ENCODE assay signal across 2 cellular contexts in the genomic region with DNA sequence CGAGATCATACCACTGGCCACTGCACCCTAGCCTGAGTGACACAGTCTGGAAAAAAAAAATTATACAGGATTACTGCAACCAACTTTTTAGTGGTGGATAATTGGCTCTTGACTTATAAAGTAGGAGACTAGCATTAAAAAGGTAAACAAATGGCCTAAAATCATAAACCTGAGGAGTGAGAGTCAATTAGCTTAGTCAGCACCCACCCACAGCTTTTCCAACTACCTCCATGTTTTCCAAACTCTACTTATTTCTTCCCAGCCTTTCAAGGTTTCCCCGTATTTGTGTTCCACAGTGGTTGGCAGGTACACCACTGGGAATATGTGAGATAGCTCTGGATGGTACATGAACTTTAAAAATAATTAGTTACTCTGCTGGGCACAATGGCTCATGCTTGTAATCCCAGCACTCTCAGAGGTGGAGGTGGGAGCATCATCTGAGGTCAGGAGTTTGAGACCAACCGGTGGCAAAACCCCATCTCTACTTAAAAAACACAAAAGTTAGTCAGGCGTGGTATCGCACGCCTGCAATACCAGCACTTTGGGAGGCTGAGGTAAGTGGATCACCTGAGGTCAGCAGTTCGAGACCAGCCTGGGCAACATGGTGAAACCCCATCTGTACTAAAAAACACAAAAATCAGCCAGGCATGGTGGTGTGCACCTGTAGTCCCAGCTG.
TF ChIP-seq lines count a peak whose summit lies in the region.

No MANE protein-coding gene starts in this region.

TF ChIP-seq in HEK293, 187 proteins besides CTCF, POLR2A, EP300 and RAD21:
- TF ChIP-seq SP7 (tag by site-specific recombination; IDR thresholded peaks at IDR 0.05), result peak; percentile 35; the same call in 1 of the 2 replicates
- peak; percentile 84 for TF ChIP-seq OSR2 (tag by site-specific recombination; IDR thresholded peaks at IDR 0.05)
- TF ChIP-seq IKZF3 (tag by site-specific recombination; IDR thresholded peaks at IDR 0.05), result no peak
- TF ChIP-seq ZNF596 (tag by site-specific recombination; IDR thresholded peaks at IDR 0.05), result no peak
- TF ChIP-seq, protein P1, sequence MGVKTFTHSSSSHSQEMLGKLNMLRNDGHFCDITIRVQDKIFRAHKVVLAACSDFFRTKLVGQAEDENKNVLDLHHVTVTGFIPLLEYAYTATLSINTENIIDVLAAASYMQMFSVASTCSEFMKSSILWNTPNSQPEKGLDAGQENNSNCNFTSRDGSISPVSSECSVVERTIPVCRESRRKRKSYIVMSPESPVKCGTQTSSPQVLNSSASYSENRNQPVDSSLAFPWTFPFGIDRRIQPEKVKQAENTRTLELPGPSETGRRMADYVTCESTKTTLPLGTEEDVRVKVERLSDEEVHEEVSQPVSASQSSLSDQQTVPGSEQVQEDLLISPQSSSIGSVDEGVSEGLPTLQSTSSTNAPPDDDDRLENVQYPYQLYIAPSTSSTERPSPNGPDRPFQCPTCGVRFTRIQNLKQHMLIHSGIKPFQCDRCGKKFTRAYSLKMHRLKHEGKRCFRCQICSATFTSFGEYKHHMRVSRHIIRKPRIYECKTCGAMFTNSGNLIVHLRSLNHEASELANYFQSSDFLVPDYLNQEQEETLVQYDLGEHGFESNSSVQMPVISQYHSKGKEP (tag by site-specific recombination; IDR thresholded peaks at IDR 0.05), result 0 out of 2 replicates have a peak, but pooled peaks have one; percentile 14
- TF ChIP-seq ZNF830 (tag by site-specific recombination; IDR thresholded peaks at IDR 0.05; ENCODE audit: low read depth), result no peak
- TF ChIP-seq GFI1B (tag by site-specific recombination; IDR thresholded peaks at IDR 0.05), result no peak
- TF ChIP-seq, protein P2, sequence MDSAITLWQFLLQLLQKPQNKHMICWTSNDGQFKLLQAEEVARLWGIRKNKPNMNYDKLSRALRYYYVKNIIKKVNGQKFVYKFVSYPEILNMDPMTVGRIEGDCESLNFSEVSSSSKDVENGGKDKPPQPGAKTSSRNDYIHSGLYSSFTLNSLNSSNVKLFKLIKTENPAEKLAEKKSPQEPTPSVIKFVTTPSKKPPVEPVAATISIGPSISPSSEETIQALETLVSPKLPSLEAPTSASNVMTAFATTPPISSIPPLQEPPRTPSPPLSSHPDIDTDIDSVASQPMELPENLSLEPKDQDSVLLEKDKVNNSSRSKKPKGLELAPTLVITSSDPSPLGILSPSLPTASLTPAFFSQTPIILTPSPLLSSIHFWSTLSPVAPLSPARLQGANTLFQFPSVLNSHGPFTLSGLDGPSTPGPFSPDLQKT (IDR thresholded peaks at IDR 0.05; ENCODE audit: borderline replicate concordance, low read depth, low read length), result no peak
- TF ChIP-seq, protein P3, sequence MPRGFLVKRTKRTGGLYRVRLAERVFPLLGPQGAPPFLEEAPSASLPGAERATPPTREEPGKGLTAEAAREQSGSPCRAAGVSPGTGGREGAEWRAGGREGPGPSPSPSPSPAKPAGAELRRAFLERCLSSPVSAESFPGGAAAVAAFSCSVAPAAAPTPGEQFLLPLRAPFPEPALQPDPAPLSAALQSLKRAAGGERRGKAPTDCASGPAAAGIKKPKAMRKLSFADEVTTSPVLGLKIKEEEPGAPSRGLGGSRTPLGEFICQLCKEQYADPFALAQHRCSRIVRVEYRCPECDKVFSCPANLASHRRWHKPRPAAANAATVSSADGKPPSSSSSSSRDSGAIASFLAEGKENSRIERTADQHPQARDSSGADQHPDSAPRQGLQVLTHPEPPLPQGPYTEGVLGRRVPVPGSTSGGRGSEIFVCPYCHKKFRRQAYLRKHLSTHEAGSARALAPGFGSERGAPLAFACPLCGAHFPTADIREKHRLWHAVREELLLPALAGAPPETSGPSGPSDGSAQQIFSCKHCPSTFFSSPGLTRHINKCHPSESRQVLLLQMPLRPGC (tag by site-specific recombination; IDR thresholded peaks at IDR 0.05), result no peak
- TF ChIP-seq WT1 (tag by site-specific recombination; IDR thresholded peaks at IDR 0.05), result peak; percentile 55
- TF ChIP-seq ZNF654 (tag by site-specific recombination; IDR thresholded peaks at IDR 0.05; ENCODE audit: low read depth), result no peak
- TF ChIP-seq, protein P4, sequence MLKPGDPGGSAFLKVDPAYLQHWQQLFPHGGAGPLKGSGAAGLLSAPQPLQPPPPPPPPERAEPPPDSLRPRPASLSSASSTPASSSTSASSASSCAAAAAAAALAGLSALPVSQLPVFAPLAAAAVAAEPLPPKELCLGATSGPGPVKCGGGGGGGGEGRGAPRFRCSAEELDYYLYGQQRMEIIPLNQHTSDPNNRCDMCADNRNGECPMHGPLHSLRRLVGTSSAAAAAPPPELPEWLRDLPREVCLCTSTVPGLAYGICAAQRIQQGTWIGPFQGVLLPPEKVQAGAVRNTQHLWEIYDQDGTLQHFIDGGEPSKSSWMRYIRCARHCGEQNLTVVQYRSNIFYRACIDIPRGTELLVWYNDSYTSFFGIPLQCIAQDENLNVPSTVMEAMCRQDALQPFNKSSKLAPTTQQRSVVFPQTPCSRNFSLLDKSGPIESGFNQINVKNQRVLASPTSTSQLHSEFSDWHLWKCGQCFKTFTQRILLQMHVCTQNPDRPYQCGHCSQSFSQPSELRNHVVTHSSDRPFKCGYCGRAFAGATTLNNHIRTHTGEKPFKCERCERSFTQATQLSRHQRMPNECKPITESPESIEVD (tag by site-specific recombination; IDR thresholded peaks at IDR 0.05), result peak; percentile 58
- no peak for TF ChIP-seq HOXA7 (CRISPR knock-in tag; IDR thresholded peaks at IDR 0.05; ENCODE audit: borderline replicate concordance)
- no peak for TF ChIP-seq MZF1 (tag by site-specific recombination; IDR thresholded peaks at IDR 0.05; ENCODE audit: borderline replicate concordance)
- no peak for TF ChIP-seq ZNF549 (tag by site-specific recombination; IDR thresholded peaks at IDR 0.05)
- TF ChIP-seq ZFHX2 (tag by site-specific recombination; conservative IDR thresholded peaks at IDR 0.05), result peak; percentile 62
- no peak for TF ChIP-seq ZNF501 (tag by site-specific recombination; IDR thresholded peaks at IDR 0.05)
- no peak for TF ChIP-seq ZNF514 (tag by site-specific recombination; IDR thresholded peaks at IDR 0.05)
- TF ChIP-seq ZNF426 (tag by site-specific recombination; IDR thresholded peaks at IDR 0.05), result no peak

TF ChIP-seq in K562, 482 proteins besides CTCF, POLR2A, EP300 and RAD21:
- TF ChIP-seq, protein P5, sequence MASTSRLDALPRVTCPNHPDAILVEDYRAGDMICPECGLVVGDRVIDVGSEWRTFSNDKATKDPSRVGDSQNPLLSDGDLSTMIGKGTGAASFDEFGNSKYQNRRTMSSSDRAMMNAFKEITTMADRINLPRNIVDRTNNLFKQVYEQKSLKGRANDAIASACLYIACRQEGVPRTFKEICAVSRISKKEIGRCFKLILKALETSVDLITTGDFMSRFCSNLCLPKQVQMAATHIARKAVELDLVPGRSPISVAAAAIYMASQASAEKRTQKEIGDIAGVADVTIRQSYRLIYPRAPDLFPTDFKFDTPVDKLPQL (IDR thresholded peaks at IDR 0.05; ENCODE audit: extremely low read depth, insufficient read length), result no peak
- TF ChIP-seq KLF6 (CRISPR knock-in tag; IDR thresholded peaks at IDR 0.05; ENCODE audit: borderline replicate concordance), result no peak
- TF ChIP-seq TAF7 (tag; IDR thresholded peaks at IDR 0.05), result no peak
- TF ChIP-seq ZNF212 (CRISPR knock-in tag; IDR thresholded peaks at IDR 0.05), result no peak
- TF ChIP-seq, protein P6, sequence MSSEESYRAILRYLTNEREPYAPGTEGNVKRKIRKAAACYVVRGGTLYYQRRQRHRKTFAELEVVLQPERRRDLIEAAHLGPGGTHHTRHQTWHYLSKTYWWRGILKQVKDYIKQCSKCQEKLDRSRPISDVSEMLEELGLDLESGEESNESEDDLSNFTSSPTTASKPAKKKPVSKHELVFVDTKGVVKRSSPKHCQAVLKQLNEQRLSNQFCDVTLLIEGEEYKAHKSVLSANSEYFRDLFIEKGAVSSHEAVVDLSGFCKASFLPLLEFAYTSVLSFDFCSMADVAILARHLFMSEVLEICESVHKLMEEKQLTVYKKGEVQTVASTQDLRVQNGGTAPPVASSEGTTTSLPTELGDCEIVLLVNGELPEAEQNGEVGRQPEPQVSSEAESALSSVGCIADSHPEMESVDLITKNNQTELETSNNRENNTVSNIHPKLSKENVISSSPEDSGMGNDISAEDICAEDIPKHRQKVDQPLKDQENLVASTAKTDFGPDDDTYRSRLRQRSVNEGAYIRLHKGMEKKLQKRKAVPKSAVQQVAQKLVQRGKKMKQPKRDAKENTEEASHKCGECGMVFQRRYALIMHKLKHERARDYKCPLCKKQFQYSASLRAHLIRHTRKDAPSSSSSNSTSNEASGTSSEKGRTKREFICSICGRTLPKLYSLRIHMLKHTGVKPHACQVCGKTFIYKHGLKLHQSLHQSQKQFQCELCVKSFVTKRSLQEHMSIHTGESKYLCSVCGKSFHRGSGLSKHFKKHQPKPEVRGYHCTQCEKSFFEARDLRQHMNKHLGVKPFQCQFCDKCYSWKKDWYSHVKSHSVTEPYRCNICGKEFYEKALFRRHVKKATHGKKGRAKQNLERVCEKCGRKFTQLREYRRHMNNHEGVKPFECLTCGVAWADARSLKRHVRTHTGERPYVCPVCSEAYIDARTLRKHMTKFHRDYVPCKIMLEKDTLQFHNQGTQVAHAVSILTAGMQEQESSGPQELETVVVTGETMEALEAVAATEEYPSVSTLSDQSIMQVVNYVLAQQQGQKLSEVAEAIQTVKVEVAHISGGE (CRISPR knock-in tag; IDR thresholded peaks at IDR 0.05), result peak in 1 of 3 experiments; percentile 85; a peak in 1 of 6 replicates
- no peak for TF ChIP-seq NR2F6 (CRISPR knock-in tag; IDR thresholded peaks at IDR 0.05)
- TF ChIP-seq MECOM (CRISPR knock-in tag; IDR thresholded peaks at IDR 0.05), result no peak
- TF ChIP-seq ZNF316 (IDR thresholded peaks at IDR 0.05), result peak; percentile 20; the same call in 1 of the 2 replicates
- TF ChIP-seq, protein P7, sequence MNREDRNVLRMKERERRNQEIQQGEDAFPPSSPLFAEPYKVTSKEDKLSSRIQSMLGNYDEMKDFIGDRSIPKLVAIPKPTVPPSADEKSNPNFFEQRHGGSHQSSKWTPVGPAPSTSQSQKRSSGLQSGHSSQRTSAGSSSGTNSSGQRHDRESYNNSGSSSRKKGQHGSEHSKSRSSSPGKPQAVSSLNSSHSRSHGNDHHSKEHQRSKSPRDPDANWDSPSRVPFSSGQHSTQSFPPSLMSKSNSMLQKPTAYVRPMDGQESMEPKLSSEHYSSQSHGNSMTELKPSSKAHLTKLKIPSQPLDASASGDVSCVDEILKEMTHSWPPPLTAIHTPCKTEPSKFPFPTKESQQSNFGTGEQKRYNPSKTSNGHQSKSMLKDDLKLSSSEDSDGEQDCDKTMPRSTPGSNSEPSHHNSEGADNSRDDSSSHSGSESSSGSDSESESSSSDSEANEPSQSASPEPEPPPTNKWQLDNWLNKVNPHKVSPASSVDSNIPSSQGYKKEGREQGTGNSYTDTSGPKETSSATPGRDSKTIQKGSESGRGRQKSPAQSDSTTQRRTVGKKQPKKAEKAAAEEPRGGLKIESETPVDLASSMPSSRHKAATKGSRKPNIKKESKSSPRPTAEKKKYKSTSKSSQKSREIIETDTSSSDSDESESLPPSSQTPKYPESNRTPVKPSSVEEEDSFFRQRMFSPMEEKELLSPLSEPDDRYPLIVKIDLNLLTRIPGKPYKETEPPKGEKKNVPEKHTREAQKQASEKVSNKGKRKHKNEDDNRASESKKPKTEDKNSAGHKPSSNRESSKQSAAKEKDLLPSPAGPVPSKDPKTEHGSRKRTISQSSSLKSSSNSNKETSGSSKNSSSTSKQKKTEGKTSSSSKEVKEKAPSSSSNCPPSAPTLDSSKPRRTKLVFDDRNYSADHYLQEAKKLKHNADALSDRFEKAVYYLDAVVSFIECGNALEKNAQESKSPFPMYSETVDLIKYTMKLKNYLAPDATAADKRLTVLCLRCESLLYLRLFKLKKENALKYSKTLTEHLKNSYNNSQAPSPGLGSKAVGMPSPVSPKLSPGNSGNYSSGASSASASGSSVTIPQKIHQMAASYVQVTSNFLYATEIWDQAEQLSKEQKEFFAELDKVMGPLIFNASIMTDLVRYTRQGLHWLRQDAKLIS (CRISPR knock-in tag; IDR thresholded peaks at IDR 0.05), result no peak
